25 cellular contexts compared by ENCODE assay signal in genomic region chr7:27693794-27694193, GRCh38. TPM values are rescaled to one million over a fixed set of nuclear protein-coding genes. Genes with fewer than 3 reads are reported as not detected.
DNase-seq lines count a peak whose midpoint lies in the region; ATAC-seq and TF ChIP-seq lines count a peak whose summit lies in the region.
"Had no signal": no experiment of that assay in that cellular context is flagged by ENCODE, and none has a peak within 500 bp of the region (broad histone marks: within the 10 kb centered on the region; RNA-seq: fewer than 3 reads in every experiment).

No MANE protein-coding gene starts in this region.

- no CpG with 5 or more reads among the region's 3 CpGs for WGBS in neuronal stem cell (ENCODE audit: extremely low coverage in 2 of 2, insufficient read length in 2 of 2, insufficient replicate concordance in 1 of 2), 2 donors

- H2BK5ac ChIP-seq in neuronal stem cell (ENCODE audit: low read length): no peak overlapping the region

- H3K36me3 Mint-ChIP-seq in GM23338 (ENCODE audit: low read depth) (no peaks in the 10 kb centered on the region), neural crest cell (ENCODE audit: low read depth) (no peaks in the 10 kb centered on the region)
- H3K36me3 Mint-ChIP-seq: CD4-positive, CD25-positive, alpha-beta regulatory T cell had no signal

- H4K20me1 ChIP-seq in GM23338 (replicated peaks; ENCODE audit: insufficient read depth): no peaks in the 10 kb centered on the region

- H3K23ac ChIP-seq in neuronal stem cell (ENCODE audit: low read depth, low read length, poor library complexity): no peak overlapping the region

- H2AK5ac ChIP-seq in neuronal stem cell (ENCODE audit: low read depth, low read length): no peak overlapping the region

- no peaks in the 10 kb centered on the region for H3K79me2 ChIP-seq in GM23338 (replicated peaks; ENCODE audit: insufficient read depth)

- H3K9me3 ChIP-seq in neuronal stem cell (replicated peaks in 1 of 2; ENCODE audit: control insufficient read depth in 2 of 2, insufficient read depth in 1 of 2, low read depth in 1 of 2, low read length in 2 of 2): no peaks in the 10 kb centered on the region
- H3K9me3 ChIP-seq: neutrophil, sigmoid colon, thoracic aorta had no signal

- no peak overlapping the region for H2BK120ac ChIP-seq in neuronal stem cell (ENCODE audit: low read depth, low read length)

- POLR2A ChIA-PET in GM10248 (lab: Yijun Ruan, JAX): no interaction called here

- no peaks in the 10 kb centered on the region for H3F3A ChIP-seq in GM23338 (replicated peaks; ENCODE audit: low read depth)

- H3K4me1 ChIP-seq in GM23338 (ENCODE audit: insufficient read depth) (peaks cover 10% of the 10 kb centered on the region; the same call in 1 of the 2 replicates), neuronal stem cell (ENCODE audit: control insufficient read depth in 2 of 2, insufficient read depth in 1 of 2, low read depth in 1 of 2, low read length in 2 of 2) (no peaks in the 10 kb centered on the region)
- H3K4me1 ChIP-seq: foreskin keratinocyte, sigmoid colon had no signal

- no peaks in the 10 kb centered on the region for H3K79me1 ChIP-seq in neuronal stem cell (ENCODE audit: low read depth, low read length)

- H3K27me3 ChIP-seq in GM23338 (ENCODE audit: insufficient read depth) (no peaks in the 10 kb centered on the region), neuronal stem cell (ENCODE audit: control insufficient read depth in 3 of 3, insufficient read depth in 3 of 3, low read depth in 1 of 3, low read length in 3 of 3) (peaks cover 0 to 3% (median 0%) of the 10 kb centered on the region in 3 experiments)
- H3K27me3 ChIP-seq: foreskin keratinocyte, neutrophil, sigmoid colon had no signal

- no peaks in the 10 kb centered on the region for H3K9me2 ChIP-seq in GM23338 (ENCODE audit: insufficient read depth)

- no peak for TF ChIP-seq CTCF in GM23338 (conservative IDR thresholded peaks at IDR 0.05; ENCODE audit: low read depth in 2 of 2)
- no peak for TF ChIP-seq CTCF in NB4 (IDR thresholded peaks at IDR 0.05; ENCODE audit: low read depth, low read length)
- no peak for TF ChIP-seq CTCF in cardiac fibroblast (IDR thresholded peaks at IDR 0.05; ENCODE audit: low read depth, low read length)
- TF ChIP-seq CTCF in neural crest cell (conservative IDR thresholded peaks at IDR 0.05): no peak
- no peak for TF ChIP-seq CTCF in GM10248 (IDR thresholded peaks at IDR 0.05; ENCODE audit: control extremely low read depth, extremely low read depth, low read depth, missing control alignments)

- CTCF ChIA-PET in GM10248 (lab: Yijun Ruan, JAX): interaction anchor here (0.7 kb wide), 1 partner anchor 10 kb away, joined by 4 read pairs; no protein-coding TSS in a partner anchor

- H3K4me1 Mint-ChIP-seq in GM23338 (peaks cover 13% of the 10 kb centered on the region), neural crest cell (peaks cover 15% of the 10 kb centered on the region)
- H3K4me1 Mint-ChIP-seq: activated T-helper 17 cell treated with anti-CD3 and anti-CD28 coated beads, Interleukin-2, amount 50 U/mL, for 72 hours; CD4-positive, CD25-positive, alpha-beta regulatory T cell had no signal

- no peak overlapping the region for H2BK15ac ChIP-seq in neuronal stem cell (ENCODE audit: low read length)

- no peak overlapping the region for H2AFZ ChIP-seq in GM23338
- H2AFZ ChIP-seq in neuronal stem cell (ENCODE audit: low read length): no peak overlapping the region

- H3K27ac ChIP-seq in GM23338 (ENCODE audit: low read depth) (no peak overlapping the region), neuronal stem cell (replicated peaks; ENCODE audit: low read length) (no peak overlapping the region)
- H3K27ac ChIP-seq: foreskin keratinocyte, neutrophil, sigmoid colon, thoracic aorta, WERI-Rb-1 had no signal

- no peak for ATAC-seq in GM23338
- ATAC-seq: activated T-helper 17 cell treated with anti-CD3 and anti-CD28 coated beads, Interleukin-2, amount 50 U/mL, for 72 hours; foreskin keratinocyte had no signal

- H3K4me3 ChIP-seq in GM23338 (no peak overlapping the region), NB4 (ENCODE audit: low read depth, low read length) (no peak overlapping the region), cardiac fibroblast (replicated peaks in 1 of 2; ENCODE audit: low read depth in 2 of 2, low read length in 2 of 2) (no peak overlapping the region), neuronal stem cell (ENCODE audit: low read length in 2 of 2) (no peak overlapping the region)
- H3K4me3 ChIP-seq: sigmoid colon, thoracic aorta had no signal

- H3K27me3 Mint-ChIP-seq in GM23338 (ENCODE audit: insufficient read depth, low read depth, poor library complexity) (peaks cover 2% of the 10 kb centered on the region), neural crest cell (ENCODE audit: low read depth) (no peaks in the 10 kb centered on the region)

- H3K4me2 ChIP-seq in GM23338 (no peak overlapping the region), neuronal stem cell (ENCODE audit: insufficient read depth, low read length, poor library complexity, severe bottlenecking) (no peak overlapping the region)

- H3K18ac ChIP-seq in neuronal stem cell (ENCODE audit: low read length): no peak overlapping the region

- no peak overlapping the region for H4K91ac ChIP-seq in neuronal stem cell (ENCODE audit: low read depth, low read length, poor library complexity)

- H3K27ac Mint-ChIP-seq in GM23338: no peak overlapping the region
- no peak overlapping the region for H3K27ac Mint-ChIP-seq in neural crest cell (ENCODE audit: unreplicated experiment)
- H3K27ac Mint-ChIP-seq: activated T-helper 17 cell treated with anti-CD3 and anti-CD28 coated beads, Interleukin-2, amount 50 U/mL, for 72 hours; CD4-positive, CD25-positive, alpha-beta regulatory T cell; endodermal cell had no signal

- peak; percentile 11 for DNase-seq in GM23338 (ENCODE audit: low spot score)
- peak; percentile 90 for DNase-seq in NB4 (ENCODE audit: low read depth)
- peak; percentile 35 to 53 for DNase-seq in cardiac fibroblast (ENCODE audit: low read depth in 2 of 2)
- DNase-seq in neural crest cell (ENCODE audit: low read depth, low spot score): no peak
- DNase-seq in GM10248 (ENCODE audit: extremely low spot score): no peak
- DNase-seq in NK-92 (lab: John Stamatoyannopoulos, UW; ENCODE audit: unreplicated experiment): no peak
- no peak for DNase-seq in neuronal stem cell (ENCODE audit: low spot score)
- DNase-seq: activated CD8-positive, alpha-beta memory T cell treated with anti-CD3 and anti-CD28 coated beads for 24 hours; amniotic stem cell; CD4-positive, CD25-positive, alpha-beta regulatory T cell; cerebellar nuclear complex; endodermal cell; foreskin keratinocyte; GOT3; midbrain; MM.1S; NCI-H2171; NK-92 treated with Interleukin-12 subunit alpha and Interleukin-12 subunit beta, amount 100 ng/mL, for 24 hours; sigmoid colon; stimulated activated CD4-positive, alpha-beta T cell treated with anti-CD3 and anti-CD28 coated beads, Interleukin-2, amount 100 ng/mL, for 48 hours; SW 1271; WERI-Rb-1 had no signal

- H4K8ac ChIP-seq in neuronal stem cell (ENCODE audit: low read depth, low read length): no peak overlapping the region

- no peak overlapping the region for H3K9ac ChIP-seq in neuronal stem cell (ENCODE audit: low read depth, low read length, poor library complexity)

- no peak overlapping the region for H3K14ac ChIP-seq in neuronal stem cell (ENCODE audit: low read length)

- H2BK12ac ChIP-seq in neuronal stem cell (ENCODE audit: low read length): no peak overlapping the region

- no peak for TF ChIP-seq POLR2A in NB4 (IDR thresholded peaks at IDR 0.05; ENCODE audit: extremely low read depth, insufficient read length)

- no peak overlapping the region for H3K4me3 Mint-ChIP-seq in GM23338
- peak overlapping the region; percentile 23 for H3K4me3 Mint-ChIP-seq in neural crest cell
- H3K4me3 Mint-ChIP-seq: activated T-helper 17 cell treated with anti-CD3 and anti-CD28 coated beads, Interleukin-2, amount 50 U/mL, for 72 hours; CD4-positive, CD25-positive, alpha-beta regulatory T cell; endodermal cell had no signal

- no peaks in the 10 kb centered on the region for H3K9me3 Mint-ChIP-seq in GM23338
- no peaks in the 10 kb centered on the region for H3K9me3 Mint-ChIP-seq in neural crest cell
- H3K9me3 Mint-ChIP-seq: activated T-helper 17 cell treated with anti-CD3 and anti-CD28 coated beads, Interleukin-2, amount 50 U/mL, for 72 hours; endodermal cell had no signal

- H3K4ac ChIP-seq in neuronal stem cell (ENCODE audit: low read length): no peak overlapping the region

- H3K36me3 ChIP-seq in GM23338 (ENCODE audit: insufficient read depth) (no peaks in the 10 kb centered on the region), neuronal stem cell (replicated peaks in 1 of 2; ENCODE audit: control insufficient read depth in 2 of 2, insufficient read depth in 2 of 2, low read length in 2 of 2) (no peaks in the 10 kb centered on the region)
- H3K36me3 ChIP-seq: neutrophil, sigmoid colon, thoracic aorta, WERI-Rb-1 had no signal

TF ChIP-seq in GM23338, 12 proteins besides CTCF, POLR2A, EP300 and RAD21:
- TF ChIP-seq EZH2phosphoT487 (IDR thresholded peaks at IDR 0.05; ENCODE audit: unreplicated experiment): no peak
- no peak for TF ChIP-seq CREB1 (CRISPR knock-in tag; IDR thresholded peaks at IDR 0.05; ENCODE audit: low read depth)
- no peak for TF ChIP-seq ZNF114 (CRISPR knock-in tag; IDR thresholded peaks at IDR 0.05)
- no peak for TF ChIP-seq NANOG (IDR thresholded peaks at IDR 0.05; ENCODE audit: borderline replicate concordance)

RNA-seq across cellular contexts. Expression of gene HIBADH, which starts 31.1 kb away (rescaled TPM):
- 51.0 and 57.0 TPM in 2 replicates for total RNA-seq in GM23338 (2014; rRNA removed; shearing (Covaris generic))
- 29.0 and 31.3 TPM in 2 replicates for polyA plus RNA-seq in GM23338 (2016; fragmentation: Nextera tagmentation; extraction: Ambion mirVana)
- total RNA-seq in neural crest cell: 15.7 and 16.8 TPM in 2 replicates
- 37.4 TPM for polyA plus RNA-seq in neuronal stem cell (2013, experiment 1 of 2)
- 38.3 TPM for polyA plus RNA-seq in neuronal stem cell (2013, experiment 2 of 2)

RNA-seq across cellular contexts. Expression of gene TAX1BP1, which starts 46.2 kb away (rescaled TPM):
- 53.1 and 56.5 TPM in 2 replicates for total RNA-seq in GM23338 (2014; rRNA removed; shearing (Covaris generic))
- polyA plus RNA-seq in GM23338 (2016; fragmentation: Nextera tagmentation; extraction: Ambion mirVana): 62.0 and 87.9 TPM in 2 replicates
- total RNA-seq in neural crest cell: 44.4 and 47.1 TPM in 2 replicates
- 82.3 TPM for polyA plus RNA-seq in neuronal stem cell (2013, experiment 1 of 2)
- 83.2 TPM for polyA plus RNA-seq in neuronal stem cell (2013, experiment 2 of 2)

Comparison
In these comparisons a context has a peak if more than half of its experiments do, and no peak if none do; other contexts are left out.
1. DNase-seq: peak in GM23338 (single experiment), NB4 (single experiment) and cardiac fibroblast (2 of 2); none in neural crest cell (single experiment), GM10248 (single experiment), NK-92 (single experiment) and neuronal stem cell (single experiment).